ENCODE assay signal across 13 cellular contexts in the genomic region with DNA sequence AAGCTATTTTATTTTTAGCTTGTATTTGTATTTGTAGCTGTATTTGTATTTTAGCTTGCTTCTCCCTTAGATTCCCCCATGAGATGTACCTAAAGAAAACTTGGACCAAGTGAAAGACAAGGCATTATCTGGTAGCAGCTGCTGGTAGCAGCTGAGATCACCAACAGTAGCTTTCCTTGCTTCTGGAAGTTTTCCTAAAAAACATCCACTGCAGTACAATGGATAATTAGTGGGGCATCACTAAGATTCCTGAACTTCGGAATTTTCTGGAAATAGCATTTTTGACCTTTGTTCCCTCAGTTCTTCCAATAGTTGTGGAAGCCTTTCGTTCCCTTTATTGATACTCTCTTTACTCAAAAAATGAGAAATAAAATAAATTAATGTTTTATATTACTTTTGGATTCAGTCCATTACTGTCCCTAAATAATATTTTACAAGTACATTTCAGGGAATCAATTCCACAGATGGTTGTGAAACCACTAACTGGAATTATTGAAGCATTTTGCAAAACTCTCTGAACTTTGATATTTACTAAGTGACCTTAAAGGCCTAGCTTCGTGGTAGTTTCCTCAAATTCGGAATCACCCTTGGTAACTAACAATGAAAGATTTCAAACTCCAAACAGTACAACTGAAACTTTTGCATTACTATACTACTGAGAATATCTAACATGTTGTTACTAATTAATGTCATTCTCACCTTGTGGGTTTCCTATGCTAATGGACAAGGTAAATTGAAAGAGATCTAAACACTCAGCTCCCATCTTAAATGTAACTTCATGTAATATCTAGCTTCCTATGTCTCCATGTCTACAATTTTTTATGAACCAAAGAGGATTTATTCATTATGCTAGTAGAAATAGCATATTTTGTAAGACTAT. TPM values are rescaled to one million over a fixed set of nuclear protein-coding genes. Genes with fewer than 3 reads are reported as not detected.
DNase-seq lines count a peak whose midpoint lies in the region; ATAC-seq, FAIRE-seq and TF ChIP-seq lines count a peak whose summit lies in the region.
"Not testable (repeated sequence)": the region's sequence is repeated elsewhere in the genome, so short reads cannot be mapped to it uniquely, and the experiment has no call there.
"Had no signal": no experiment of that assay in that cellular context is flagged by ENCODE, and none has a peak within 500 bp of the region (broad histone marks: within the 10 kb centered on the region; RNA-seq: fewer than 3 reads in every experiment).

No MANE protein-coding gene starts in this region.

- not testable (repeated sequence) for H3K4me1 ChIP-seq in liver (ENCODE audit: control insufficient read depth in 4 of 4, insufficient read depth in 4 of 4, low read length in 3 of 4)

- H3K9me3 ChIP-seq in liver (ENCODE audit: control insufficient read depth in 4 of 4, low read length in 3 of 4): not testable (repeated sequence)

- not testable (repeated sequence) for H3K27me3 ChIP-seq in liver (ENCODE audit: control insufficient read depth in 4 of 4, insufficient read depth in 4 of 4, low read length in 3 of 4)

- peak overlapping the region; percentile 28 to 31 for H3K27ac ChIP-seq in liver (ENCODE audit: low read depth in 1 of 2, low read length in 2 of 2)

- DNase-seq in LHCN-M2 (ENCODE audit: low read depth): peak; percentile 11
- DNase-seq in left lobe of liver (ENCODE audit: low spot score): not testable (repeated sequence)
- DNase-seq in myocyte (ENCODE audit: low read depth): peak; percentile 30

- not testable (repeated sequence) for H3K9ac ChIP-seq in liver (ENCODE audit: low read depth in 1 of 2, low read length in 2 of 2)

- ATAC-seq in GM19467 (IDR thresholded peaks at IDR 0.05; ENCODE audit: unreplicated experiment): peak; percentile 64
- peak; percentile 52 for ATAC-seq in HG02938 (IDR thresholded peaks at IDR 0.05; ENCODE audit: unreplicated experiment)
- ATAC-seq in left lobe of liver: peak; percentile 80

- peak; percentile 90 for FAIRE-seq in islet of Langerhans (lab: Jason Lieb, UNC)

- H3K4me3 ChIP-seq in liver (ENCODE audit: low read depth in 1 of 3, low read length in 3 of 3): not testable (repeated sequence)

- not testable (repeated sequence) for TF ChIP-seq RAD21 in liver (IDR thresholded peaks at IDR 0.05)

- not testable (repeated sequence) for TF ChIP-seq CTCF in liver (IDR thresholded peaks at IDR 0.05; ENCODE audit: low read depth, low read length, missing input control)

- not testable (repeated sequence) for H3K36me3 ChIP-seq in liver (ENCODE audit: control insufficient read depth in 4 of 4, insufficient read depth in 3 of 4, low read depth in 1 of 4, low read length in 3 of 4)

- WGBS in liver: 32% methylated on average over 2 of the region's 4 CpGs

TF ChIP-seq in liver, 16 proteins besides CTCF, POLR2A, EP300 and RAD21:
- TF ChIP-seq SP1 (IDR thresholded peaks at IDR 0.05) (peak; percentile 55), HNF4A (conservative IDR thresholded peaks at IDR 0.05) (peak; percentile 51 to 71), HNF4G (IDR thresholded peaks at IDR 0.05) (peak; percentile 32), RXRA (IDR thresholded peaks at IDR 0.05) (peak in 1 of 2 donors; percentile 14)

RNA-seq across cellular contexts. Expression of a gene that starts 30.3 kb away (rescaled TPM):
- total RNA-seq in LHCN-M2 (2014; rRNA removed) (not detected in 2 replicates), left lobe of liver (675 TPM), liver (100 to 1,000 TPM; 288 to 507 TPM), myocyte (0.21 and 0.73 TPM in 2 replicates)
- polyA plus RNA-seq in LHCN-M2 (2012): 0.11 TPM
- 1,000 to 10,000 TPM in 1 of 2 donors, 100 to 1,000 TPM in 1; 507 to 1,028 TPM for polyA plus RNA-seq in liver
- 2.6 TPM for polyA plus RNA-seq in myocyte (2012)
- total RNA-seq: A673; CD4-positive, alpha-beta memory T cell; CD4-positive, CD25-positive, alpha-beta regulatory T cell; CD8-positive, alpha-beta memory T cell had no signal
- polyA plus RNA-seq: CD14-positive monocyte; CD4-positive, alpha-beta memory T cell; CD4-positive, CD25-positive, alpha-beta regulatory T cell; CD8-positive, alpha-beta memory T cell had no signal

RNA-seq across cellular contexts. Expression of a gene that starts 38.0 kb away (rescaled TPM):
- total RNA-seq in LHCN-M2 (2014; rRNA removed): not detected in 2 replicates
- polyA plus RNA-seq in LHCN-M2 (2012): not detected
- 97.9 TPM for total RNA-seq in left lobe of liver
- 10 to 100 TPM; 30.3 to 63.0 TPM for total RNA-seq in liver
- polyA plus RNA-seq in liver: 100 to 1,000 TPM in 1 of 2 donors, 10 to 100 TPM in 1; 72.6 to 124 TPM
- total RNA-seq in myocyte: not detected in 2 replicates
- polyA plus RNA-seq in myocyte (2012): not detected
- total RNA-seq: A673; CD4-positive, alpha-beta memory T cell; CD4-positive, CD25-positive, alpha-beta regulatory T cell; CD8-positive, alpha-beta memory T cell had no signal
- polyA plus RNA-seq: AG04450; CD14-positive monocyte; CD4-positive, alpha-beta memory T cell; CD4-positive, CD25-positive, alpha-beta regulatory T cell; CD8-positive, alpha-beta memory T cell had no signal

Comparison
In these comparisons a context has a peak if more than half of its experiments do, and no peak if none do; other contexts are left out.
1. RNA of a gene that starts 30.3 kb away (total RNA-seq): 675 TPM in left lobe of liver (single experiment) and 288 to 507 TPM in liver; 0.21 to 0.73 TPM in myocyte and not detected in LHCN-M2; every median in the first group is over 100 times any median in the second.
2. RNA of a gene that starts 38.0 kb away (total RNA-seq): 97.9 TPM in left lobe of liver (single experiment) and 30.3 to 63.0 TPM in liver; not detected in LHCN-M2 and not detected in myocyte; every median in the first group is over 10 times any median in the second.
3. Peak in every context shown above with its lines, with median percentiles within 50 percentile points of each other: ATAC-seq.